ENCODE assay signal across 8 cellular contexts in the genomic region with DNA sequence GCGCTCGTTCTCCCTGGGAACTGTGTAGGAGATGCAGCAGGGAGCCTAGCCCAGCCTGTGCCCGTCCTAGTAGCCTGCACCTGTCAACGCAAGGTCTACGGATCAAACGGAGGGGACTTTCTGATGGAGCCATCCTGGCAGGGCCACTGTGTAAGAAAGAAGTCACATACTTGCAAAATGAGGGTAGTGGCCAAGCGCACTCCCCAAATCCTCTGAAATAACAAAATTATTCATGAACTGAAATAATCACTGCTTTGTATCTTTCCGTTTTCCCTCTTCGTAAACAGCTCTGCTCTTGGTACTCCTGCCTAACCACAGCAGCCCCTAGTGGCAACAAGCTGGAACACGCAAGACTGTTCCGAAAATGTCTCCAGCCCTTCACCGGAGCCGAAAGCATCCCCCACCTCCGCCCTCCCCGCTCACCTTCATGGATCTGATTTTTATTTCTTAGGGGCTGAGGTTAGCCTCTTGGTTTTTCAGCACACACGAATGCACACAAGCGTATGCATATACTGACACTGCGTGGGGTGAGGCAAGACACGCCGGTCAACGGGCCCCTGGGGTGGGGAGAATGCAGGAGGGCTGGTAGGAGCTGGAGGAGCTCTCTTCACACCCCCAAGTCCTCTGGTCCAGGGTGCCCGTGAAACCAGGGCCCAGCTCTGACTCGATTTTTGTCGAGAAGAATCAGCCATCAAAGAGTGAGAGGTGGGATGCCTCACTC.
DNase-seq lines count a peak whose midpoint lies in the region; ATAC-seq and TF ChIP-seq lines count a peak whose summit lies in the region.

No MANE protein-coding gene starts in this region.

- H3K4me3 ChIP-seq in AG04449 (ENCODE audit: low read depth, low read length) (no peak overlapping the region), ascending aorta (no peak overlapping the region), hepatocyte (no peak overlapping the region), retinal pigment epithelial cell (ENCODE audit: low read length) (no peak overlapping the region)

- intact Hi-C loops in ascending aorta (cut with DNase I): no loop called here

- DNase-seq in AG04449 (ENCODE audit: low read depth, low spot score) (no peak), NCI-H774 (lab: John Stamatoyannopoulos, UW) (peak; percentile 48), ascending aorta (ENCODE audit: low spot score in 2 of 2) (no peak), hepatocyte (ENCODE audit: low spot score) (peak; percentile 72), retinal pigment epithelial cell (ENCODE audit: low read depth) (no peak), DMS153 (lab: John Stamatoyannopoulos, UW) (no peak)

- H3K27ac ChIP-seq in ascending aorta (no peak overlapping the region), hepatocyte (no peak overlapping the region)

- POLR2A ChIA-PET in AG04449 (lab: Yijun Ruan, JAX): interaction anchor here (1.0 kb wide), 2 partner anchors 68 to 594 kb away, joined by 3 to 4 read pairs; a partner anchor contains a TSS

- H3K27me3 ChIP-seq in ascending aorta (no peaks in the 10 kb centered on the region), hepatocyte (no peaks in the 10 kb centered on the region)

- peak overlapping the region; percentile 65 for H3K4me2 ChIP-seq in hepatocyte

- H3K79me2 ChIP-seq in hepatocyte: no peaks in the 10 kb centered on the region

- H3K9me2 ChIP-seq in hepatocyte (replicated peaks; ENCODE audit: insufficient read depth): no peaks in the 10 kb centered on the region

- CTCF ChIA-PET in AG04449 (lab: Yijun Ruan, JAX): interaction anchor here (0.7 to 4.8 kb wide), 34 partner anchors 9 to 913 kb away, joined by 3 to 31 read pairs (median 4); no protein-coding TSS in a partner anchor

- H3K36me3 ChIP-seq in ascending aorta: no peaks in the 10 kb centered on the region
- H3K36me3 ChIP-seq in hepatocyte (replicated peaks; ENCODE audit: insufficient read depth, low read depth): no peaks in the 10 kb centered on the region

- H3K4me1 ChIP-seq in ascending aorta: no peaks in the 10 kb centered on the region
- H3K4me1 ChIP-seq in hepatocyte (ENCODE audit: insufficient read depth): peaks cover 17% of the 10 kb centered on the region

- no peaks in the 10 kb centered on the region for H4K20me1 ChIP-seq in hepatocyte (ENCODE audit: insufficient read depth, poor library complexity, severe bottlenecking)

- TF ChIP-seq CTCF in AG04449 (IDR thresholded peaks at IDR 0.05; ENCODE audit: insufficient read depth, low read length, missing control alignments) (peak; percentile 91), GM12874 (IDR thresholded peaks at IDR 0.05; ENCODE audit: insufficient read depth, low read depth, low read length) (peak; percentile 89), ascending aorta (IDR thresholded peaks at IDR 0.05) (peak in 2 of 3 experiments; percentile 36 to 53), hepatocyte (IDR thresholded peaks at IDR 0.05; ENCODE audit: poor library complexity) (peak; percentile 86), retinal pigment epithelial cell (conservative IDR thresholded peaks at IDR 0.05; ENCODE audit: low read depth, low read length) (peak; percentile 98)

- no peak overlapping the region for H2AFZ ChIP-seq in hepatocyte

- H3K9me3 ChIP-seq in ascending aorta: no peaks in the 10 kb centered on the region
- H3K9me3 ChIP-seq in hepatocyte (ENCODE audit: low read depth): no peaks in the 10 kb centered on the region

- 35% methylated on average over 24 of the region's 24 CpGs for WGBS in hepatocyte (ENCODE audit: low lambda C conversion rate, missing lambda C conversion rate)

- peak; percentile 66 for ATAC-seq in HG03175 (IDR thresholded peaks at IDR 0.05; ENCODE audit: unreplicated experiment)

Comparison
In these comparisons a context has a peak if more than half of its experiments do, and no peak if none do; other contexts are left out.
1. DNase-seq: peak in NCI-H774 (single experiment) and hepatocyte (single experiment); none in AG04449 (single experiment), ascending aorta (0 of 2), retinal pigment epithelial cell (single experiment) and DMS153 (single experiment).
2. CTCF ChIP-seq: peak in every context shown above with its lines; median percentile 98 in retinal pigment epithelial cell; 91 in AG04449; 89 in GM12874; 86 in hepatocyte; 44 in ascending aorta.